ENCODE assay signal across 1 cellular context in the genomic region with DNA sequence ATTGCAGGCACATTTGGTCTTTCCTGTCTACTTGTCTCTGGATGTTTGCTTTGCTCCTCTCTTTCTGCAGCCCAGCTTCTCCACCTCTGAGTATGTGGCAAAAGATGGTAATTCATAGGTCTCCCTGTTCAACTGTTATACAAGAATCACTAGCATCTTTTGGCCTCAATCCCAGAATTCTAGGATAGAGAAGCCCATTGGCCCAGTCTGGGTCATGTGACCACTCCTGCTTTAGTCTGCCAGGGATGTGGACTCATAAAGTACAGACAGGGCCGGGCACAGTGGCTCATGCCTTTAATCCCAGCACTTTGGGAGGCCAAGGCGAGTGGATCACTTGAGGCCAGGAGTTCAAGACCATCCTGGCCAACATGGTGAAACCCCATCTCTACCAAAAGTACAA.
TF ChIP-seq lines count a peak whose summit lies in the region.

No MANE protein-coding gene starts in this region.

TF ChIP-seq in HepG2, 621 proteins besides CTCF, POLR2A, EP300 and RAD21:
- peak; percentile 23; the same call in 1 of the 2 replicates for TF ChIP-seq RAD51 (IDR thresholded peaks at IDR 0.05; ENCODE audit: borderline replicate concordance)
